In genomic region chr2:218046234-218046633, GRCh38 we compare ENCODE assay signal across 12 cellular contexts.
DNase-seq lines count a peak whose midpoint lies in the region; ATAC-seq and TF ChIP-seq lines count a peak whose summit lies in the region.
"Had no signal": no experiment of that assay in that cellular context is flagged by ENCODE, and none has a peak within 500 bp of the region (broad histone marks: within the 10 kb centered on the region; RNA-seq: fewer than 3 reads in every experiment).

No MANE protein-coding gene starts in this region.

- peak overlapping the region; percentile 20 for H3K4me3 Mint-ChIP-seq in dendritic cell treated with granulocyte-macrophage colony-stimulating factor and Interleukin-4, amounts not matched to agents 40 ng/mL and 50 ng/mL, for 4 days
- H3K4me3 Mint-ChIP-seq: activated naive CD4-positive, alpha-beta T cell treated with anti-CD3 and anti-CD28 coated beads for 36 hours; effector memory CD8-positive, alpha-beta T cell; immature natural killer cell had no signal

- H3K27me3 Mint-ChIP-seq in dendritic cell treated with granulocyte-macrophage colony-stimulating factor and Interleukin-4, amounts not matched to agents 40 ng/mL and 50 ng/mL, for 4 days: no peaks in the 10 kb centered on the region

- H3K4me1 Mint-ChIP-seq in dendritic cell treated with granulocyte-macrophage colony-stimulating factor and Interleukin-4, amounts not matched to agents 40 ng/mL and 50 ng/mL, for 4 days (ENCODE audit: low read depth): peaks cover 65% of the 10 kb centered on the region
- H3K4me1 Mint-ChIP-seq: immature natural killer cell had no signal

- peak; percentile 85 for ATAC-seq in GM18498 (IDR thresholded peaks at IDR 0.05; ENCODE audit: unreplicated experiment)
- peak; percentile 93 for ATAC-seq in GM21526 (IDR thresholded peaks at IDR 0.05; ENCODE audit: low FRiP score, unreplicated experiment)
- peak; percentile 83 for ATAC-seq in HG03378 (IDR thresholded peaks at IDR 0.05; ENCODE audit: unreplicated experiment)
- ATAC-seq: effector memory CD8-positive, alpha-beta T cell had no signal

- H3K27ac Mint-ChIP-seq in dendritic cell treated with granulocyte-macrophage colony-stimulating factor and Interleukin-4, amounts not matched to agents 40 ng/mL and 50 ng/mL, for 4 days: peak overlapping the region; percentile 83
- H3K27ac Mint-ChIP-seq: activated naive CD4-positive, alpha-beta T cell treated with anti-CD3 and anti-CD28 coated beads for 36 hours; effector memory CD8-positive, alpha-beta T cell; immature natural killer cell had no signal

- intact Hi-C loops in dendritic cell treated with granulocyte-macrophage colony-stimulating factor and Interleukin-4, amounts not matched to agents 40 ng/mL and 50 ng/mL, for 4 days (cut with micrococcal nuclease): no loop called here

- DNase-seq in GM20000 (ENCODE audit: low spot score) (no peak), NCI-H82 (lab: John Stamatoyannopoulos, UW) (no peak), GM03348 (ENCODE audit: low spot score) (no peak), SW 1271 (lab: John Stamatoyannopoulos, UW) (no peak)
- DNase-seq: activated naive CD4-positive, alpha-beta T cell treated with anti-CD3 and anti-CD28 coated beads for 36 hours; effector memory CD8-positive, alpha-beta T cell; immature natural killer cell; NCI-H446 treated with DMSO at 0.1 percent for 48 hours had no signal

- H3K36me3 Mint-ChIP-seq in dendritic cell treated with granulocyte-macrophage colony-stimulating factor and Interleukin-4, amounts not matched to agents 40 ng/mL and 50 ng/mL, for 4 days (ENCODE audit: low read depth): peaks cover 22% of the 10 kb centered on the region

- no peak for TF ChIP-seq CTCF in GM20000 (IDR thresholded peaks at IDR 0.05; ENCODE audit: extremely low read depth, missing control alignments)

- H3K9me3 Mint-ChIP-seq in dendritic cell treated with granulocyte-macrophage colony-stimulating factor and Interleukin-4, amounts not matched to agents 40 ng/mL and 50 ng/mL, for 4 days: peaks cover 9% of the 10 kb centered on the region
